ENCODE assay signal across 22 cellular contexts in genomic region chr17:65196617-65197016, GRCh38.
"Had no signal": no experiment of that assay in that cellular context is flagged by ENCODE, and none has a peak within 500 bp of the region (broad histone marks: within the 10 kb centered on the region; RNA-seq: fewer than 3 reads in every experiment).

No MANE protein-coding gene starts in this region.

- H3K4me2 ChIP-seq: hepatocyte had no signal

- DNase-seq: activated CD4-positive, alpha-beta T cell treated with anti-CD3 and anti-CD28 coated beads, Interleukin-2, amount 10 ng/mL, durations not matched to agents 24 days and 14 days; activated CD4-positive, CD25-positive, alpha-beta regulatory T cell; activated gamma-delta T cell treated with Interleukin-2 at 50 U/mL for 16 hours; central memory CD4-positive, alpha-beta T cell; effector memory CD8-positive, alpha-beta T cell; glutamatergic neuron; immature natural killer cell; kidney glomerular epithelial cell; left lung; midbrain; right lobe of liver; stimulated activated CD4-positive, alpha-beta T cell treated with anti-CD3 and anti-CD28 coated beads, Interleukin-2, amount 100 ng/mL, for 24 hours; stimulated activated naive B cell treated with anti-CD40 and anti-IgM and Interleukin-4, amounts not matched to agents 10 μg/mL and 1 μg/mL and 100 μg/mL, for 72 hours; SW 1271; T-helper 17 cell; upper lobe of left lung had no signal

- H3K4me3 ChIP-seq: esophagus muscularis mucosa, hepatocyte, left lung, right lobe of liver, skin epidermis, thoracic aorta, upper lobe of left lung had no signal

- H3K27me3 ChIP-seq: esophagus muscularis mucosa, hepatocyte, left lung, right lobe of liver, upper lobe of left lung had no signal

- ATAC-seq: activated CD8-positive, alpha-beta T cell treated with anti-CD3 and anti-CD28 coated beads for 36 hours; effector memory CD8-positive, alpha-beta T cell; left lung; right lobe of liver; stimulated activated naive B cell treated with anti-CD40 and anti-IgM and Interleukin-4, amounts not matched to agents 10 μg/mL and 1 μg/mL and 100 μg/mL, for 72 hours; T-helper 17 cell had no signal

- H3K36me3 ChIP-seq: left lung, right lobe of liver, thoracic aorta had no signal

- H3K4me1 ChIP-seq: parathyroid adenoma had no signal

- H2AFZ ChIP-seq: hepatocyte, parathyroid adenoma had no signal

- H3K79me2 ChIP-seq: hepatocyte, parathyroid adenoma had no signal

- H3K27ac ChIP-seq: esophagus muscularis mucosa, hepatocyte, left lung, parathyroid adenoma, right lobe of liver, skin epidermis, thoracic aorta, upper lobe of left lung had no signal

- H3K9ac ChIP-seq: parathyroid adenoma had no signal

- H3K9me3 ChIP-seq: esophagus muscularis mucosa, left lung, right lobe of liver, thoracic aorta, upper lobe of left lung had no signal
